25 cellular contexts compared by ENCODE assay signal in the genomic region with DNA sequence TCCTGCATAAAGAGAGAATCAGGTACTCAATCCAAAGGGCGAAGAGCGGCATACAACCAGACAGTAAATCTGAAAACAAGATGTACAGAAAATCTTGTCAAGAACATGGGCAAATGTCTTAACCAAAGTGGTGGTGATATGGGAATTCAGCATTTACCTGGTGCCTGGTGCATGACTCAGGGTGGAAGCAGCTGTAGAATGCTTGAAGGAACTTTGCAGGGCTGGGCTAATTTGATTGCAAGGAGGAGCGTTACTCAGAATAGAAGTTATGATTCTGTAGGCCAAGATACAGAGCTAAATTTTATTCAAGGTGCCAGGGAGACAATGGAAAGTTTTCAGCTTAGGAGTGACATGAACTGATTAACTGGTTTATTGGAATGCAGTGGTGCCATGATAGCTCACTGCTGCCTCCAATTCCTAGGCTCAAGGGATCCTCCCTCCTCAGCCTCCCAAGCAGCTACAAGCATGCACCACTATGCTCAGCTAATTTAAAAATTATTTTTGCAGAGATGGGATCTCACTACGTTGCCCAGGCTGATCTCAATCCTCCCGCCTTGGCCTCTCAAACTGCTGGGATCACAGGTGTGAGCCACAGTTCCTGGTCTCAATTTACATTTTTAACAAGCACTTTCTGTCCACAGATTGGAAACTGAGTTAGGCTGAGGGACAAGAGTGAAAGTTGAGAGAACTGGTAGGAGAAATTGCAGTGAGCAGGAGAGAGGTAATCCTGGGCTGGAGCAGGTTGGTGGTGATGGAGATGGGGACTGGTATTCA.
DNase-seq lines count a peak whose midpoint lies in the region; FAIRE-seq and TF ChIP-seq lines count a peak whose summit lies in the region.
"Had no signal": no experiment of that assay in that cellular context is flagged by ENCODE, and none has a peak within 500 bp of the region (broad histone marks: within the 10 kb centered on the region; RNA-seq: fewer than 3 reads in every experiment).

No MANE protein-coding gene starts in this region.

- H4K5ac ChIP-seq in mesendoderm (ENCODE audit: low read length), result no peak overlapping the region

- H2BK15ac ChIP-seq in mesendoderm (replicated peaks; ENCODE audit: low read depth), result no peak overlapping the region

- H4K8ac ChIP-seq in mesendoderm (ENCODE audit: low read depth, low read length), result no peak overlapping the region

- no peak overlapping the region for H3K18ac ChIP-seq in mesendoderm (ENCODE audit: low read length)

- no peak overlapping the region for H3K9ac ChIP-seq in mesendoderm (ENCODE audit: low read length)

- no CpG with 5 or more reads among the region's 5 CpGs for WGBS in mesendoderm (ENCODE audit: extremely low coverage, insufficient coverage, low lambda C conversion rate)

- POLR2A ChIA-PET in HEK293 (lab: Yijun Ruan, JAX) (no interaction called here), GM10248 (lab: Yijun Ruan, JAX) (no interaction called here)

- CTCF ChIA-PET in HEK293 (lab: Yijun Ruan, JAX) (interaction anchor here (1.0 kb wide), 1 partner anchor 9 kb away, joined by 4 read pairs; no protein-coding TSS in a partner anchor), GM10248 (lab: Yijun Ruan, JAX) (interaction anchor here (4.8 kb wide), 1 partner anchor 8 kb away, joined by 42 read pairs; no protein-coding TSS in a partner anchor)

- no peak overlapping the region for H2BK120ac ChIP-seq in mesendoderm (ENCODE audit: low read depth, low read length)

- H2AK5ac ChIP-seq in mesendoderm (ENCODE audit: low read length), result no peak overlapping the region

- H2BK5ac ChIP-seq in mesendoderm (ENCODE audit: low read length), result no peak overlapping the region

- no peaks in the 10 kb centered on the region for H3K79me1 ChIP-seq in mesendoderm (ENCODE audit: low read length)

- H3K27me3 ChIP-seq in bronchial epithelial cell (ENCODE audit: control insufficient read depth, insufficient read depth, low read length) (no peaks in the 10 kb centered on the region), mesendoderm (ENCODE audit: insufficient read depth, low read length, poor library complexity) (no peaks in the 10 kb centered on the region)
- H3K27me3 ChIP-seq: cardiac muscle cell, tibial artery had no signal

- no peak overlapping the region for H3K23ac ChIP-seq in mesendoderm (ENCODE audit: low read length)

- peak; percentile 79 for FAIRE-seq in bronchial epithelial cell (lab: Jason Lieb, UNC)
- FAIRE-seq: colon had no signal

- no peak overlapping the region for H3K4me2 ChIP-seq in mesendoderm (ENCODE audit: low read length)

- H3K27ac ChIP-seq in HEK293 (ENCODE audit: extremely low read depth, low read depth, low read length) (no peak overlapping the region), mesendoderm (ENCODE audit: low read depth, low read length) (no peak overlapping the region)
- H3K27ac ChIP-seq: cardiac muscle cell, tibial artery had no signal

- H3K4me1 ChIP-seq in HEK293 (ENCODE audit: control insufficient read depth, insufficient read depth, low read length) (peaks cover 2% of the 10 kb centered on the region; the same call in 1 of the 2 replicates), mesendoderm (ENCODE audit: control insufficient read depth, low read depth, low read length) (no peaks in the 10 kb centered on the region)
- H3K4me1 ChIP-seq: tibial artery had no signal

- no peak overlapping the region for H3K56ac ChIP-seq in mesendoderm (ENCODE audit: low read length)

- H3K9me3 ChIP-seq in HEK293 (ENCODE audit: control insufficient read depth, insufficient read depth, low read depth, low read length), result no peaks in the 10 kb centered on the region
- H3K9me3 ChIP-seq: tibial artery had no signal

- H3K36me3 ChIP-seq in HEK293 (ENCODE audit: control insufficient read depth in 2 of 2, insufficient read depth in 1 of 2, low read length in 2 of 2), result no peaks in the 10 kb centered on the region
- H3K36me3 ChIP-seq in bronchial epithelial cell (ENCODE audit: control insufficient read depth, insufficient read depth, low read length), result no peaks in the 10 kb centered on the region
- H3K36me3 ChIP-seq in mesendoderm (ENCODE audit: control insufficient read depth, insufficient read depth, low read length), result no peaks in the 10 kb centered on the region
- H3K36me3 ChIP-seq: cardiac muscle cell, tibial artery had no signal

- DNase-seq in M059J (ENCODE audit: low read depth) (peak; percentile 70), bronchial epithelial cell (ENCODE audit: low read depth) (peak; percentile 77), mesendoderm (peak; percentile 54), ecto neural progenitor cell (ENCODE audit: low spot score) (no peak), GM10248 (ENCODE audit: extremely low spot score) (no peak), GDM1 (lab: John Stamatoyannopoulos, UW) (no peak), NCI-H510A treated with DMSO at 0.1 percent for 48 hours (lab: John Stamatoyannopoulos, UW) (no peak)
- DNase-seq: activated CD4-positive, alpha-beta T cell treated with anti-CD3 and anti-CD28 coated beads for 36 hours; activated T-cell treated with anti-CD3 and anti-CD28 coated beads for 4 hours; C1 segment of cervical spinal cord; effector CD4-positive, alpha-beta T cell; HCEC 1CT; KG1; left ventricle myocardium superior; NCI-H1417; NCI-H2029 treated with DMSO at 0.1 percent for 48 hours; NCI-H526 treated with DMSO at 0.1 percent for 48 hours; posterior cingulate gyrus; right cardiac atrium; SHP77; stimulated activated CD4-positive, alpha-beta T cell treated with anti-CD3 and anti-CD28 coated beads, Interleukin-2, amount 100 ng/mL, for 48 hours; tibial artery had no signal

- TF ChIP-seq CTCF in HEK293 (tag by site-specific recombination; IDR thresholded peaks at IDR 0.05) (no peak), bronchial epithelial cell (IDR thresholded peaks at IDR 0.05; ENCODE audit: insufficient read depth, low read length, severe bottlenecking) (no peak), GM10248 (IDR thresholded peaks at IDR 0.05; ENCODE audit: control extremely low read depth, extremely low read depth, low read depth, missing control alignments) (no peak)

- H3K4ac ChIP-seq in mesendoderm (ENCODE audit: low read depth, low read length), result no peak overlapping the region

- H3K79me2 ChIP-seq in mesendoderm (ENCODE audit: control insufficient read depth, insufficient read depth, low read length), result no peaks in the 10 kb centered on the region

- no peak overlapping the region for H3K4me3 ChIP-seq in HEK293 (ENCODE audit: low read depth, low read length)
- H3K4me3 ChIP-seq in bronchial epithelial cell (ENCODE audit: low read depth, low read length), result no peak overlapping the region
- no peak overlapping the region for H3K4me3 ChIP-seq in mesendoderm (ENCODE audit: low read length)
- H3K4me3 ChIP-seq: cardiac muscle cell, tibial artery had no signal

TF ChIP-seq in HEK293, 187 proteins besides CTCF, POLR2A, EP300 and RAD21:
- TF ChIP-seq ZNF24 (tag by site-specific recombination; IDR thresholded peaks at IDR 0.05) (no peak), ZNF121 (tag by site-specific recombination; IDR thresholded peaks at IDR 0.05) (peak; percentile 79)
TF ChIP-seq in HEK293: peak in this region for 1.

Comparison
In these comparisons a context has a peak if more than half of its experiments do, and no peak if none do; other contexts are left out.
1. DNase-seq: peak in M059J (single experiment), bronchial epithelial cell (single experiment) and mesendoderm (single experiment); none in ecto neural progenitor cell (single experiment), GM10248 (single experiment), GDM1 (single experiment) and NCI-H510A treated with DMSO at 0.1 percent for 48 hours (single experiment).